9 cellular contexts compared by ENCODE assay signal in genomic region chr6:87756858-87757257, GRCh38. TPM values are rescaled to one million over a fixed set of nuclear protein-coding genes. Genes with fewer than 3 reads are reported as not detected.
DNase-seq lines count a peak whose midpoint lies in the region; ATAC-seq and TF ChIP-seq lines count a peak whose summit lies in the region.
"Had no signal": no experiment of that assay in that cellular context is flagged by ENCODE, and none has a peak within 500 bp of the region (broad histone marks: within the 10 kb centered on the region; RNA-seq: fewer than 3 reads in every experiment).

No MANE protein-coding gene starts in this region.

- peaks cover 2% of the 10 kb centered on the region for H3K27me3 Mint-ChIP-seq in glutamatergic neuron (ENCODE audit: unreplicated experiment)

- no peaks in the 10 kb centered on the region for H3K9me3 ChIP-seq in lung (ENCODE audit: control insufficient read depth in 2 of 2, insufficient read depth in 1 of 2, low read length in 1 of 2)
- H3K9me3 ChIP-seq: A549 had no signal

- H3K27ac ChIP-seq in lung (ENCODE audit: low read depth in 1 of 2, low read length in 1 of 2): no peak overlapping the region

- no peak overlapping the region for H3K27ac Mint-ChIP-seq in glutamatergic neuron (ENCODE audit: unreplicated experiment)

- H3K36me3 Mint-ChIP-seq in glutamatergic neuron (ENCODE audit: unreplicated experiment): peaks cover 12% of the 10 kb centered on the region

- no peak overlapping the region for H3K4me3 Mint-ChIP-seq in glutamatergic neuron (ENCODE audit: unreplicated experiment)

- no peaks in the 10 kb centered on the region for H3K4me1 ChIP-seq in lung (ENCODE audit: control insufficient read depth in 2 of 2, insufficient read depth in 2 of 2, low read length in 2 of 2)

- peak; percentile 51 for DNase-seq in NK-92 treated with Interleukin-12 subunit alpha and Interleukin-12 subunit beta, amount 100 ng/mL, for 24 hours (lab: John Stamatoyannopoulos, UW)
- no peak for DNase-seq in NK-92 (lab: John Stamatoyannopoulos, UW; ENCODE audit: unreplicated experiment)
- peak; percentile 72 for DNase-seq in KG1 (lab: John Stamatoyannopoulos, UW)
- DNase-seq in activated CD8-positive, alpha-beta memory T cell treated with anti-CD3 and anti-CD28 coated beads, Interleukin-2, amount 50 U/mL, for 24 hours (ENCODE audit: extremely low read depth): peak; percentile 2
- peak; percentile 48 for DNase-seq in lung (ENCODE audit: low spot score)
- no peak for DNase-seq in DMS53 (lab: John Stamatoyannopoulos, UW)
- DNase-seq in glutamatergic neuron: no peak

- H3K9me3 Mint-ChIP-seq in glutamatergic neuron (ENCODE audit: unreplicated experiment): peaks cover 2% of the 10 kb centered on the region

- H3K4me1 Mint-ChIP-seq in glutamatergic neuron (ENCODE audit: low read depth, unreplicated experiment): peaks cover 2% of the 10 kb centered on the region

- WGBS in lung, 2 donors: 12 to 34% methylated on average over 2 of the region's 2 CpGs

- no peak overlapping the region for H3K4me3 ChIP-seq in lung
- H3K4me3 ChIP-seq: A549 had no signal

- TF ChIP-seq CTCF in lung (IDR thresholded peaks at IDR 0.05; ENCODE audit: control extremely low read depth, extremely low read depth) (no peak), glutamatergic neuron (IDR thresholded peaks at IDR 0.05; ENCODE audit: partially characterized antibody, unreplicated experiment) (no peak)

- H3K36me3 ChIP-seq in lung (ENCODE audit: control insufficient read depth in 2 of 2, insufficient read depth in 2 of 2, low read length in 2 of 2): no peaks in the 10 kb centered on the region

- no peaks in the 10 kb centered on the region for H3K27me3 ChIP-seq in lung (ENCODE audit: control insufficient read depth, insufficient read depth)

- ATAC-seq in GM21825 (IDR thresholded peaks at IDR 0.05; ENCODE audit: unreplicated experiment): peak; percentile 94
- ATAC-seq in lung (ENCODE audit: insufficient read depth, low FRiP score): peak; percentile 69

RNA-seq across cellular contexts. Expression of gene AKIRIN2, which starts 54.8 kb away (rescaled TPM):
- total RNA-seq in lung (10 to 100 TPM; 44.1 to 56.5 TPM), glutamatergic neuron (ENCODE audit: unreplicated experiment) (167 TPM)
- polyA plus RNA-seq in lung: 10 to 100 TPM; 20.9 to 63.1 TPM

Comparison
In these comparisons a context has a peak if more than half of its experiments do, and no peak if none do; other contexts are left out.
1. DNase-seq: peak in NK-92 treated with Interleukin-12 subunit alpha and Interleukin-12 subunit beta, amount 100 ng/mL, for 24 hours (single experiment), KG1 (single experiment), activated CD8-positive, alpha-beta memory T cell treated with anti-CD3 and anti-CD28 coated beads, Interleukin-2, amount 50 U/mL, for 24 hours (single experiment) and lung (single experiment); none in NK-92 (single experiment), DMS53 (single experiment) and glutamatergic neuron (single experiment).